18 cellular contexts compared by ENCODE assay signal in the genomic region with DNA sequence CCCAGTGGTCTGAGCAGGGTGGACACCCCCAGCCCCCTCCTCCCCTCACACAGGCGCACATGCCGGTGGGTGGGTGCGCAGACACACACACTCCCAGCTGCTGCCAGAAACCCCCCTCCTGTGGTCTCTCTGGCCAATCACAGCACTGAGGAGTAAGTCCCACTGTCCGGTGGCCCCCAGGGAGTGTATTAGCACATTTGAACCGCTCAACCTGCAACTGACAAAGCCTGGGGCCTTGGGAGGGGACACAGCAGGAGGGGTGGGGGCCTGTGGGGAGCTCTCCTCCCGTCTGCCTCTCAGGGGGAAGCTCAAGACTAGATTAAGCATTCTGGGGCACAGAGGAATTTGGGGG. TPM values are rescaled to one million over a fixed set of nuclear protein-coding genes. Genes with fewer than 3 reads are reported as not detected.
DNase-seq lines count a peak whose midpoint lies in the region; TF ChIP-seq lines count a peak whose summit lies in the region.
"Had no signal": no experiment of that assay in that cellular context is flagged by ENCODE, and none has a peak within 500 bp of the region (broad histone marks: within the 10 kb centered on the region; RNA-seq: fewer than 3 reads in every experiment).

No MANE protein-coding gene starts in this region.

- in situ Hi-C loops in transverse colon (cut with MboI; ENCODE audit: low pct_ligation_motif_present in 1 of 4, low pct_unique_long_range_greater_than_20kb in 1 of 4, low sequenced_read_pairs in 3 of 4), result no loop called here

- H3K4me1 ChIP-seq in HUES64 (ENCODE audit: insufficient read depth, low read length) (peaks cover 59% of the 10 kb centered on the region), iPS-15b (ENCODE audit: control insufficient read depth, insufficient read depth, low read length) (peaks cover 19% of the 10 kb centered on the region), transverse colon (peaks cover 0 to 3% (median 0%) of the 10 kb centered on the region in 4 donors), esophagus squamous epithelium (peaks cover 0 to 4% (median 0%) of the 10 kb centered on the region in 3 donors)
- H3K4me1 ChIP-seq: SJSA1 had no signal

- WGBS in HUES64, result 28% methylated on average over 6 of the region's 6 CpGs
- 93% methylated on average over 4 of the region's 6 CpGs; no CpG with 5 or more reads in 1 of the 2 donors for WGBS in transverse colon (ENCODE audit: low coverage in 1 of 2), 2 donors
- WGBS in esophagus squamous epithelium, 2 donors, result 40% methylated on average over 1 of the region's 6 CpGs; no CpG with 5 or more reads in 1 of the 2 donors

- peaks cover 70% of the 10 kb centered on the region for H3K4me1 Mint-ChIP-seq in neural crest cell

- DNase-seq in neural crest cell (ENCODE audit: low read depth, low spot score) (no peak), 8988T (no peak), transverse colon (no peak), esophagus squamous epithelium (lab: John Stamatoyannopoulos, UW) (no peak)
- DNase-seq in stimulated activated CD4-positive, alpha-beta T cell treated with anti-CD3 and anti-CD28 coated beads, Interleukin-15, amount 100 ng/mL, for 24 hours, result no peak
- DNase-seq: CD4-positive, CD25-positive, alpha-beta regulatory T cell; COR-L47; DMS153; GF-D8; MM.1S; NCI-H1092 treated with DMSO at 0.1 percent for 48 hours; NCI-H2081 treated with DMSO at 0.1 percent for 48 hours; Peyer's patch had no signal

- no peaks in the 10 kb centered on the region for H3K27me3 Mint-ChIP-seq in neural crest cell (ENCODE audit: low read depth)

- H3K27ac ChIP-seq in HUES64 (ENCODE audit: low read depth, low read length) (0 out of 2 replicates have a peak overlapping the region, but pooled peaks have one; percentile 24), transverse colon (no peak overlapping the region), esophagus squamous epithelium (no peak overlapping the region)
- H3K27ac ChIP-seq: Peyer's patch, SJSA1 had no signal

- intact Hi-C loops in transverse colon (cut with DNase I; ENCODE audit: low total_unique reads), result no loop called here
- intact Hi-C loops in esophagus squamous epithelium (cut with DNase I), result no loop called here

- TF ChIP-seq CTCF in neural crest cell (conservative IDR thresholded peaks at IDR 0.05), result no peak
- TF ChIP-seq CTCF in transverse colon (IDR thresholded peaks at IDR 0.05), result no peak
- TF ChIP-seq CTCF in esophagus squamous epithelium (IDR thresholded peaks at IDR 0.05), result no peak

- H3K27ac Mint-ChIP-seq in neural crest cell (ENCODE audit: unreplicated experiment), result peak overlapping the region; percentile 51
- H3K27ac Mint-ChIP-seq: CD4-positive, CD25-positive, alpha-beta regulatory T cell had no signal

- no peak overlapping the region for H3K4me3 ChIP-seq in HUES64 (ENCODE audit: low read length)
- peak overlapping the region; percentile 23 for H3K4me3 ChIP-seq in iPS-15b (ENCODE audit: low read depth, low read length)
- H3K4me3 ChIP-seq in transverse colon, result no peak overlapping the region
- H3K4me3 ChIP-seq in esophagus squamous epithelium, result no peak overlapping the region
- H3K4me3 ChIP-seq: Peyer's patch, SJSA1 had no signal

- H3K9me3 ChIP-seq in HUES64 (ENCODE audit: insufficient read depth, low read depth, low read length), result no peaks in the 10 kb centered on the region
- H3K9me3 ChIP-seq in iPS-15b (ENCODE audit: control insufficient read depth, insufficient read depth, low read length), result no peaks in the 10 kb centered on the region
- H3K9me3 ChIP-seq in transverse colon, result no peaks in the 10 kb centered on the region
- no peaks in the 10 kb centered on the region for H3K9me3 ChIP-seq in esophagus squamous epithelium
- H3K9me3 ChIP-seq: Peyer's patch, SJSA1 had no signal

- no peaks in the 10 kb centered on the region for H3K27me3 ChIP-seq in HUES64 (ENCODE audit: insufficient read depth, low read length)
- peaks cover 3% of the 10 kb centered on the region for H3K27me3 ChIP-seq in iPS-15b (ENCODE audit: control insufficient read depth, insufficient read depth, low read length)
- H3K27me3 ChIP-seq in transverse colon, result peaks cover 61% of the 10 kb centered on the region
- H3K27me3 ChIP-seq in esophagus squamous epithelium, result peaks cover 0 to 98% (median 0%) of the 10 kb centered on the region in 4 donors
- H3K27me3 ChIP-seq: Peyer's patch had no signal

- no peak for TF ChIP-seq POLR2A in transverse colon (IDR thresholded peaks at IDR 0.05)
- no peak for TF ChIP-seq POLR2A in esophagus squamous epithelium (IDR thresholded peaks at IDR 0.05)

- no peaks in the 10 kb centered on the region for H3K36me3 ChIP-seq in HUES64 (ENCODE audit: insufficient read depth, low read length)
- no peaks in the 10 kb centered on the region for H3K36me3 ChIP-seq in iPS-15b (ENCODE audit: control insufficient read depth, insufficient read depth, low read length)
- H3K36me3 ChIP-seq in transverse colon, result no peaks in the 10 kb centered on the region
- no peaks in the 10 kb centered on the region for H3K36me3 ChIP-seq in esophagus squamous epithelium
- H3K36me3 ChIP-seq: Peyer's patch, SJSA1 had no signal

- H3K9ac ChIP-seq in HUES64 (ENCODE audit: low read depth, low read length), result no peak overlapping the region
- H3K9ac ChIP-seq in iPS-15b (ENCODE audit: low read depth, low read length), result no peak overlapping the region

- peaks cover 6% of the 10 kb centered on the region for H3K36me3 Mint-ChIP-seq in neural crest cell (ENCODE audit: low read depth)
- H3K36me3 Mint-ChIP-seq: CD4-positive, CD25-positive, alpha-beta regulatory T cell had no signal

- H3K9me3 Mint-ChIP-seq in neural crest cell, result peaks cover 4% of the 10 kb centered on the region

- no peak for TF ChIP-seq EP300 in transverse colon (IDR thresholded peaks at IDR 0.05; ENCODE audit: low read depth)

- H3K4me3 Mint-ChIP-seq in neural crest cell, result peak overlapping the region; percentile 75
- H3K4me3 Mint-ChIP-seq: CD4-positive, CD25-positive, alpha-beta regulatory T cell had no signal

RNA-seq across cellular contexts. Expression of gene FIGNL2, which starts 11.7 kb away (rescaled TPM):
- 11.2 TPM for polyA plus RNA-seq in HUES64 (2013, experiment 1 of 2)
- 15.0 TPM for polyA plus RNA-seq in HUES64 (2013, experiment 2 of 2)
- total RNA-seq in neural crest cell (38.0 and 39.7 TPM in 2 replicates), transverse colon (not detected), esophagus squamous epithelium (under 1 TPM in 3 of 4 donors, not detected in 1; 0.18 to 0.38 (median 0.19) TPM)
- total RNA-seq: SJSA1 had no signal

RNA-seq across cellular contexts. Expression of gene ANKRD33, which starts 51.1 kb away (rescaled TPM):
- polyA plus RNA-seq in HUES64 (2013, experiment 1 of 2), result 0.15 TPM
- polyA plus RNA-seq in HUES64 (2013, experiment 2 of 2), result 0.13 TPM
- total RNA-seq in neural crest cell, result not detected in 2 replicates
- not detected for total RNA-seq in transverse colon
- under 1 TPM in 1 of 4 donors, not detected in 3; 0.70 TPM for total RNA-seq in esophagus squamous epithelium
- total RNA-seq: CD4-positive, CD25-positive, alpha-beta regulatory T cell; NCI-H460; Peyer's patch; SJSA1 had no signal
- polyA plus RNA-seq: AG04450; CD4-positive, CD25-positive, alpha-beta regulatory T cell had no signal

Comparison
In these comparisons a context has a peak if more than half of its experiments do, and no peak if none do; other contexts are left out.
1. RNA of gene FIGNL2, which starts 11.7 kb away (total RNA-seq): 38.0 to 39.7 TPM in neural crest cell; 0.18 to 0.38 TPM in esophagus squamous epithelium and not detected in transverse colon; every median in the first group is over 10 times any median in the second.